ENCODE assay signal across 25 cellular contexts in the genomic region with DNA sequence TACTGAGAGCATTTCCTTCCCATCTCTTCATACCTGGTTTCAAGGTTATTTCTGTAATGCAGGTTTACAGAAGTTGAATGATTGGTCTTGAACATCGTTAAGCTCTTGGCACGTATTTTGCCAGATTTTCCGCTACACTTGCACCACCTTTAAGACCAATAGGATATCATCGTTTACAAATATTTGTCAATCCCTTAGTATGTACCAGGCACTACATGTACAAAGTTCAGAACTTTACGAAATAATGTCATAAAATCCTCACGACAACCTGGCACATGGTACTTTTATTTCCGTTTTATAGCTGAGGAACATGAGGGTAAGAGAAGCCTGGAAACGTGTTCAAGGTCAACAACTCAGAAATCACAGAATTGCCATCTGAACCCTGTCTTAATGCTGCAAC. TPM values are rescaled to one million over a fixed set of nuclear protein-coding genes. Genes with fewer than 3 reads are reported as not detected.
"Had no signal": no experiment of that assay in that cellular context is flagged by ENCODE, and none has a peak within 500 bp of the region (broad histone marks: within the 10 kb centered on the region; RNA-seq: fewer than 3 reads in every experiment).

No MANE protein-coding gene starts in this region.

- H3K9me3 ChIP-seq: Peyer's patch, SJSA1 had no signal

- H3K27ac Mint-ChIP-seq: activated CD4-positive, alpha-beta memory T cell treated with anti-CD3 and anti-CD28 coated beads for 36 hours; activated CD4-positive, alpha-beta T cell treated with anti-CD3 and anti-CD28 coated beads, Interleukin-2, amount 10 ng/mL, durations not matched to agents 7 days and 5 days; activated naive CD4-positive, alpha-beta T cell treated with anti-CD3 and anti-CD28 coated beads for 36 hours; activated naive CD8-positive, alpha-beta T cell; activated T-helper 17 cell treated with anti-CD3 and anti-CD28 coated beads, Interleukin-2, amount 50 U/mL, for 72 hours; T-helper 1 cell treated with Interleukin-12 subunit alpha and Interleukin-12 subunit beta and Interleukin-4 antibody, amounts not matched to agents 30 μg/mL and 1 μg/mL, for 36 hours; WTC11 had no signal

- H3K4me3 ChIP-seq: Peyer's patch, SJSA1 had no signal

- H3K4me3 Mint-ChIP-seq: activated CD4-positive, alpha-beta memory T cell treated with anti-CD3 and anti-CD28 coated beads for 36 hours; activated CD4-positive, alpha-beta T cell treated with anti-CD3 and anti-CD28 coated beads, Interleukin-2, amount 10 ng/mL, durations not matched to agents 7 days and 5 days; activated naive CD4-positive, alpha-beta T cell treated with anti-CD3 and anti-CD28 coated beads for 36 hours; activated naive CD8-positive, alpha-beta T cell; activated T-helper 17 cell treated with anti-CD3 and anti-CD28 coated beads, Interleukin-2, amount 50 U/mL, for 72 hours; T-helper 1 cell treated with Interleukin-12 subunit alpha and Interleukin-12 subunit beta and Interleukin-4 antibody, amounts not matched to agents 30 μg/mL and 1 μg/mL, for 36 hours; WTC11 had no signal

- H3K36me3 Mint-ChIP-seq: activated CD4-positive, alpha-beta memory T cell treated with anti-CD3 and anti-CD28 coated beads for 36 hours; activated naive CD8-positive, alpha-beta T cell; WTC11 had no signal

- H3K9me3 Mint-ChIP-seq: activated CD4-positive, alpha-beta memory T cell treated with anti-CD3 and anti-CD28 coated beads for 36 hours; activated CD4-positive, alpha-beta T cell treated with anti-CD3 and anti-CD28 coated beads, Interleukin-2, amount 10 ng/mL, durations not matched to agents 7 days and 5 days; activated naive CD4-positive, alpha-beta T cell treated with anti-CD3 and anti-CD28 coated beads for 36 hours; activated T-helper 17 cell treated with anti-CD3 and anti-CD28 coated beads, Interleukin-2, amount 50 U/mL, for 72 hours; T-helper 1 cell treated with Interleukin-12 subunit alpha and Interleukin-12 subunit beta and Interleukin-4 antibody, amounts not matched to agents 30 μg/mL and 1 μg/mL, for 36 hours; WTC11 had no signal

- DNase-seq: activated CD4-positive, alpha-beta memory T cell treated with anti-CD3 and anti-CD28 coated beads for 36 hours; activated CD4-positive, alpha-beta T cell treated with anti-CD3 and anti-CD28 coated beads, Interleukin-2, amount 10 ng/mL, durations not matched to agents 7 days and 5 days; activated CD8-positive, alpha-beta memory T cell treated with anti-CD3 and anti-CD28 coated beads for 24 hours; activated gamma-delta T cell; activated naive CD4-positive, alpha-beta T cell treated with anti-CD3 and anti-CD28 coated beads for 36 hours; activated T-cell treated with anti-CD3 and anti-CD28 coated beads for 4 hours; activated T-cell treated with anti-CD3 and anti-CD28 coated beads, Interleukin-2, amount 50 U/mL, for 48 hours; anterior cingulate cortex; cerebellar nuclear complex; KBM-7; NCI-H1048; NCI-H146; NCI-H187 treated with DMSO at 0.1 percent for 48 hours; NCI-H2081 treated with DMSO at 0.1 percent for 48 hours; NCI-H446; NCI-H524; Peyer's patch; SHP77 had no signal

- H3K4me1 Mint-ChIP-seq: activated T-helper 17 cell treated with anti-CD3 and anti-CD28 coated beads, Interleukin-2, amount 50 U/mL, for 72 hours had no signal

- H3K27ac ChIP-seq: RWPE1, SJSA1 had no signal

- H3K4me1 ChIP-seq: SJSA1 had no signal

- ATAC-seq: activated T-helper 17 cell treated with anti-CD3 and anti-CD28 coated beads, Interleukin-2, amount 50 U/mL, for 72 hours; SK-N-SH treated with all-trans-retinoic acid at 6 μM for 48 hours had no signal

- H3K27me3 ChIP-seq: Peyer's patch, SJSA1 had no signal

RNA-seq across cellular contexts. Expression of gene ALDH1A3, which starts 45.8 kb away (rescaled TPM):
- total RNA-seq: activated CD4-positive, alpha-beta memory T cell treated with anti-CD3 and anti-CD28 coated beads for 36 hours; activated CD4-positive, alpha-beta T cell treated with anti-CD3 and anti-CD28 coated beads, Interleukin-2, amount 10 ng/mL, durations not matched to agents 7 days and 5 days; activated naive CD4-positive, alpha-beta T cell treated with anti-CD3 and anti-CD28 coated beads for 36 hours; activated T-helper 17 cell treated with anti-CD3 and anti-CD28 coated beads, Interleukin-2, amount 50 U/mL, for 72 hours had no signal
